1 cellular context compared by ENCODE assay signal in the genomic region with DNA sequence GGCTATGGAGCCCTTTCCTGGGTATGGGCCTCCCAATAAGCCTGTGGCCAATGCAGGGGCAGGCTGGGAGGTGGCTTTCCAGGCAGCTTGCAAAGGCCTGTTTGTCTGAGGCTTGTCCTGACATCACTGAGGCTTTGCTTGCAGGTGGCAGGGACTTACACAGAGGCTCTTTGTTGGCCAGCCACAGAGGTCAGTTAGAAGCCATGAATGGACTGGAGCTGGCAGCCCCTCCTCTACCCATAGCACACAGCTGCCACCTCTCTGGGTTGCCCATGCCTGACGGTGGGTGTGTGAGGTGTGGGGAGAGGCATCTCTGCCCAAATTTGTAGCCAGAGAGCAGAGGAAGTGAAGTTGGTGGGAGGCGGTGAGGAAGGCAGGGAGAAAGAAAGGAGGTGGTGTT.
TF ChIP-seq lines count a peak whose summit lies in the region.

No MANE protein-coding gene starts in this region.

TF ChIP-seq in HCT116, 20 proteins besides CTCF, POLR2A, EP300 and RAD21:
- TF ChIP-seq, protein P1, sequence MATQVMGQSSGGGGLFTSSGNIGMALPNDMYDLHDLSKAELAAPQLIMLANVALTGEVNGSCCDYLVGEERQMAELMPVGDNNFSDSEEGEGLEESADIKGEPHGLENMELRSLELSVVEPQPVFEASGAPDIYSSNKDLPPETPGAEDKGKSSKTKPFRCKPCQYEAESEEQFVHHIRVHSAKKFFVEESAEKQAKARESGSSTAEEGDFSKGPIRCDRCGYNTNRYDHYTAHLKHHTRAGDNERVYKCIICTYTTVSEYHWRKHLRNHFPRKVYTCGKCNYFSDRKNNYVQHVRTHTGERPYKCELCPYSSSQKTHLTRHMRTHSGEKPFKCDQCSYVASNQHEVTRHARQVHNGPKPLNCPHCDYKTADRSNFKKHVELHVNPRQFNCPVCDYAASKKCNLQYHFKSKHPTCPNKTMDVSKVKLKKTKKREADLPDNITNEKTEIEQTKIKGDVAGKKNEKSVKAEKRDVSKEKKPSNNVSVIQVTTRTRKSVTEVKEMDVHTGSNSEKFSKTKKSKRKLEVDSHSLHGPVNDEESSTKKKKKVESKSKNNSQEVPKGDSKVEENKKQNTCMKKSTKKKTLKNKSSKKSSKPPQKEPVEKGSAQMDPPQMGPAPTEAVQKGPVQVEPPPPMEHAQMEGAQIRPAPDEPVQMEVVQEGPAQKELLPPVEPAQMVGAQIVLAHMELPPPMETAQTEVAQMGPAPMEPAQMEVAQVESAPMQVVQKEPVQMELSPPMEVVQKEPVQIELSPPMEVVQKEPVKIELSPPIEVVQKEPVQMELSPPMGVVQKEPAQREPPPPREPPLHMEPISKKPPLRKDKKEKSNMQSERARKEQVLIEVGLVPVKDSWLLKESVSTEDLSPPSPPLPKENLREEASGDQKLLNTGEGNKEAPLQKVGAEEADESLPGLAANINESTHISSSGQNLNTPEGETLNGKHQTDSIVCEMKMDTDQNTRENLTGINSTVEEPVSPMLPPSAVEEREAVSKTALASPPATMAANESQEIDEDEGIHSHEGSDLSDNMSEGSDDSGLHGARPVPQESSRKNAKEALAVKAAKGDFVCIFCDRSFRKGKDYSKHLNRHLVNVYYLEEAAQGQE (IDR thresholded peaks at IDR 0.05; ENCODE audit: low read depth), result no peak
- TF ChIP-seq EZH2 (IDR thresholded peaks at IDR 0.05) (no peak), ZNF274 (IDR thresholded peaks at IDR 0.05; ENCODE audit: low read depth, low read length) (no peak), TCF7L2 (IDR thresholded peaks at IDR 0.05; ENCODE audit: borderline replicate concordance, extremely low read depth, insufficient read depth, insufficient read length) (no peak), ZBTB33 (IDR thresholded peaks at IDR 0.05; ENCODE audit: extremely low read depth, insufficient replicate concordance, low read length) (no peak), EZH2phosphoT487 (IDR thresholded peaks at IDR 0.05; ENCODE audit: borderline replicate concordance) (no peak), CBX3 (IDR thresholded peaks at IDR 0.05; ENCODE audit: low read depth) (no peak), ZFX (IDR thresholded peaks at IDR 0.05) (no peak), EGR1 (IDR thresholded peaks at IDR 0.05; ENCODE audit: low read depth) (no peak)
TF ChIP-seq in HCT116: peak in this region for 0.
